In the genomic region with DNA sequence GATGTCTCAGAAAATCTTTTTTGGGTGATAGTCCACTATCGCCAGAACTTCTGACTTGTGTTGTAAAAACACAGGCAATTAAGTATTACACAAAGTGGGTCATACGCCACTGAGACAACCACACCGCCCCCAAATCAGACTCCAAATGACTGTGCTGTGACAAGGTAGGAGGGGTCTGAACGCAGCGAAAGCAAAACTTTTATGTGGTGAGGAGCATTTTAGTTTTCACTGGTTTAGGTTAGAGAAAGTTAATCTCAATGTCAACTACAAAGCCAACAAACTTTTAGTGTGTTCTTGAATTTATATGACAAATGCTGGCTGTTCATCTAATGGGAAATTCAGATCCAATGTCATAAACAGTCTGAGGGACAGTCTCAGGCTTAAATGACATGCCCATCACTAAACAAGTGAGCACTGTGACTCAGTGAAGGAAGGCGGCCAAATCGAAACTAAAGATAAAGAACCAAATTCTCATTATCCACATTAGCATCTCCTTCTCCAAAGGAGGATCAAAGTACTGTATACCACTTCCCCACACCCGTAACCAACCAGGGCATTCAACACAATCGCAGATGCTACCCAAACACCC, we compare ENCODE assay signal across 8 cellular contexts.
DNase-seq lines count a peak whose midpoint lies in the region; ATAC-seq and TF ChIP-seq lines count a peak whose summit lies in the region.

No MANE protein-coding gene starts in this region.

- DNase-seq in activated T-cell treated with anti-CD3 and anti-CD28 coated beads for 1 hour (ENCODE audit: low read depth) (peak; percentile 28), osteocyte (ENCODE audit: extremely low spot score, unreplicated experiment) (no peak), osteoblast (ENCODE audit: insufficient read length, low spot score, missing footprints) (no peak), hepatocyte (ENCODE audit: low spot score) (no peak), ureter (ENCODE audit: low spot score) (no peak)
- DNase-seq in stimulated activated CD4-positive, alpha-beta T cell treated with anti-CD3 and anti-CD28 coated beads, Interleukin-4, amount 100 ng/mL, for 24 hours: peak; percentile 87

- H3K27me3 ChIP-seq in osteoblast (ENCODE audit: insufficient read depth, low read length): peaks cover 4% of the 10 kb centered on the region
- no peaks in the 10 kb centered on the region for H3K27me3 ChIP-seq in hepatocyte

- ATAC-seq in GM19455 (IDR thresholded peaks at IDR 0.05; ENCODE audit: unreplicated experiment): peak; percentile 85
- peak; percentile 79 for ATAC-seq in HG03457 (IDR thresholded peaks at IDR 0.05; ENCODE audit: unreplicated experiment)

- H3K4me2 ChIP-seq in osteoblast (ENCODE audit: insufficient read depth, low read length) (no peak overlapping the region), hepatocyte (no peak overlapping the region)

- no peaks in the 10 kb centered on the region for H3K36me3 Mint-ChIP-seq in osteocyte (ENCODE audit: unreplicated experiment)

- H3K9me3 ChIP-seq in osteoblast (ENCODE audit: low read depth, low read length): no peaks in the 10 kb centered on the region
- H3K9me3 ChIP-seq in hepatocyte (ENCODE audit: low read depth): no peaks in the 10 kb centered on the region

- H3K4me3 Mint-ChIP-seq in osteocyte (ENCODE audit: unreplicated experiment): no peak overlapping the region

- TF ChIP-seq CTCF in osteocyte (IDR thresholded peaks at IDR 0.05) (no peak), osteoblast (IDR thresholded peaks at IDR 0.05; ENCODE audit: extremely low read depth, low read depth, low read length) (no peak), hepatocyte (IDR thresholded peaks at IDR 0.05; ENCODE audit: poor library complexity) (no peak)

- no peaks in the 10 kb centered on the region for H3K4me1 Mint-ChIP-seq in osteocyte (ENCODE audit: unreplicated experiment)

- H3K9me3 Mint-ChIP-seq in osteocyte (ENCODE audit: unreplicated experiment): no peaks in the 10 kb centered on the region

- H2AFZ ChIP-seq in osteoblast (ENCODE audit: low read length) (no peak overlapping the region), hepatocyte (no peak overlapping the region)

- WGBS in hepatocyte (ENCODE audit: low lambda C conversion rate, missing lambda C conversion rate): 84% methylated on average over 9 of the region's 9 CpGs

- no peaks in the 10 kb centered on the region for H3K9me2 ChIP-seq in hepatocyte (replicated peaks; ENCODE audit: insufficient read depth)

- no peak overlapping the region for H3K27ac Mint-ChIP-seq in osteocyte (ENCODE audit: unreplicated experiment)

- no peaks in the 10 kb centered on the region for H3K4me1 ChIP-seq in osteoblast (ENCODE audit: insufficient read depth, low read length)
- no peaks in the 10 kb centered on the region for H3K4me1 ChIP-seq in hepatocyte (ENCODE audit: insufficient read depth)

- no peaks in the 10 kb centered on the region for H4K20me1 ChIP-seq in osteoblast (ENCODE audit: insufficient read depth, low read length)
- no peaks in the 10 kb centered on the region for H4K20me1 ChIP-seq in hepatocyte (ENCODE audit: insufficient read depth, poor library complexity, severe bottlenecking)

- H3K36me3 ChIP-seq in osteoblast (ENCODE audit: insufficient read depth, low read length) (no peaks in the 10 kb centered on the region), hepatocyte (replicated peaks; ENCODE audit: insufficient read depth, low read depth) (no peaks in the 10 kb centered on the region)

- H3K27ac ChIP-seq in osteoblast (ENCODE audit: low read depth, low read length) (no peak overlapping the region), hepatocyte (no peak overlapping the region)

- H3K4me3 ChIP-seq in osteoblast (ENCODE audit: insufficient read depth, low read length): no peak overlapping the region
- no peak overlapping the region for H3K4me3 ChIP-seq in hepatocyte

- H3K79me2 ChIP-seq in osteoblast (ENCODE audit: insufficient read depth, low read length) (no peaks in the 10 kb centered on the region), hepatocyte (no peaks in the 10 kb centered on the region)

- H3K27me3 Mint-ChIP-seq in osteocyte (ENCODE audit: unreplicated experiment): peaks cover 20% of the 10 kb centered on the region

Comparison
In these comparisons a context has a peak if more than half of its experiments do, and no peak if none do; other contexts are left out.
1. DNase-seq: peak in activated T-cell treated with anti-CD3 and anti-CD28 coated beads for 1 hour (single experiment) and stimulated activated CD4-positive, alpha-beta T cell treated with anti-CD3 and anti-CD28 coated beads, Interleukin-4, amount 100 ng/mL, for 24 hours (single experiment); none in osteocyte (single experiment), osteoblast (single experiment), hepatocyte (single experiment) and ureter (single experiment).